ENCODE assay signal across 1 cellular context in the genomic region with DNA sequence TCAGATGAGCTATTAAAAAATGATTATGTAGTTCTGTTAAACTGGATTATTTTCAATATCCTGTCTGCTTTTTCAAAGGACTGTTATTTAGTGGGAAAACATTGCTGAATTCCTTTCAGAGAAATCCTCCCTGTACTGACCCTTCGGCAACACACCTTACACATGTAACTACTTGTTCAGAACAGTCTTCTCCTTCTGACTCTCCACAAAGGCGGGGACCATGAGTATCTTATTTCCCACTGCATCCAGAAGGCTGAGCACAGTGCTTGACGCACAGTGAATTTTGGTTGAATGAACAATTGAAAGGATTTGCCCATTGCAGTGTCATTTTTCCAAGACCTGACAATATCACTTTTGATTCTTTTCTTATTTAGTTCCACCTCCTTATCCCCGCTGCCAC.
TF ChIP-seq lines count a peak whose summit lies in the region.

No MANE protein-coding gene starts in this region.

TF ChIP-seq in IMR-90, 13 proteins besides CTCF, POLR2A, EP300 and RAD21:
- TF ChIP-seq BHLHE40 (IDR thresholded peaks at IDR 0.05; ENCODE audit: low read depth, low read length) (no peak), SMC3 (IDR thresholded peaks at IDR 0.05; ENCODE audit: low read depth, low read length) (no peak), NFE2L2 (IDR thresholded peaks at IDR 0.05; ENCODE audit: low read depth, low read length) (no peak), CHD1 (IDR thresholded peaks at IDR 0.05; ENCODE audit: low read depth, low read length) (no peak), RFX5 (IDR thresholded peaks at IDR 0.05; ENCODE audit: low read depth, low read length) (no peak), RCOR1 (IDR thresholded peaks at IDR 0.05; ENCODE audit: insufficient replicate concordance, low read length) (no peak), MAFK (IDR thresholded peaks at IDR 0.05; ENCODE audit: low read depth, low read length) (no peak), MXI1 (IDR thresholded peaks at IDR 0.05; ENCODE audit: borderline replicate concordance, low read depth, low read length) (no peak)
